Comparison of ENCODE assay signal across 9 cellular contexts in genomic region chr2:165961818-165962217, GRCh38.
"Had no signal": no experiment of that assay in that cellular context is flagged by ENCODE, and none has a peak within 500 bp of the region (broad histone marks: within the 10 kb centered on the region; RNA-seq: fewer than 3 reads in every experiment).

No MANE protein-coding gene starts in this region.

- H3K4me3 ChIP-seq: GM23248, GM23338, HAP-1 had no signal

- H3K36me3 ChIP-seq: HAP-1 had no signal

- H3K27ac ChIP-seq: GM23248 had no signal

- ATAC-seq: GM23338, HCT116 had no signal

- H2AFZ ChIP-seq: GM23248, GM23338 had no signal

- DNase-seq: GM23248, GOT3, H7, H9, HCEC 1CT, HFFc6 had no signal

- H3K4me2 ChIP-seq: GM23338 had no signal

- H3K9ac ChIP-seq: GM23248 had no signal

- H3K4me1 ChIP-seq: HAP-1 had no signal

- H3K9me3 ChIP-seq: HAP-1 had no signal
